ENCODE assay signal across 8 cellular contexts in the genomic region with DNA sequence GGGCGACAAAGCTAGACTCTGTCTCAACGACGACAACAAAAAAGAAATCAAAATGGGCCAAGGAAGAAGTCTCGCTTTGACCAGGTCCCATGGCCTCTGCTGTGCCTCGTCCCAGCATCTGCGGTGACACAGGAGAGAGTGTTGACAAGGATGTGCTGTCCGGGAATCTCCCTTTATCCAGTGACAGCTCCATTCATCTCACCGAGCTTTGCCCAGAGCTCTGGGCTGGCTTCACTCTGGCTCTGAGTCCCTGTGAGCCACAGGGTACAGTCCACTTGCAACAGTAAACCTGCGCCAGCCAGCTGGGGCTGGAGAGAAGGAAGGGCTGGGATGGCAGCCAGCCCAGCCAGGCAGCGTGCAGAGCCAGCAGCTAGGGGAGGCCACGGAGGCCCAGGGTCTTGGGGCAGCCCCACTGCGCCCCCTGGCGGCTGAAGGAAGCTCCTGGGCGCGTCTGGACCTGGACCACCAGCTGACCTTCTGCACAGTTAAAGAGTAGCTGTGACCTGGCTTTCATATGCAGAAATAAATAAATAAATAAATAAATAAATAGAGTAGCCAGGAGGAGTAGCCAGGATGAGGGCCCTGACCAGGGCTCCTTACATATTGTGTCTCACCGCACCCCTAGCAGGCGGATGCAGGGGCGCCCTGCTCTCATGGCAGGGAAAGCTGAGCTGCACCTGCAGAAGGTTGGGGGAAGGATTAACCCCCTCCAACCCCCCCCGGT. TPM values are rescaled to one million over a fixed set of nuclear protein-coding genes. Genes with fewer than 3 reads are reported as not detected.
DNase-seq lines count a peak whose midpoint lies in the region; ATAC-seq, FAIRE-seq and TF ChIP-seq lines count a peak whose summit lies in the region.

No MANE protein-coding gene starts in this region.

- H3K27ac Mint-ChIP-seq in CD4-positive, CD25-positive, alpha-beta regulatory T cell, result no peak overlapping the region
- H3K27ac Mint-ChIP-seq in activated B cell treated with CpG ODN at 0.5 μM for 24 hours, result no peak overlapping the region

- FAIRE-seq in bronchial epithelial cell (lab: Jason Lieb, UNC), result no peak

- H3K27me3 Mint-ChIP-seq in CD4-positive, CD25-positive, alpha-beta regulatory T cell, result peaks cover 6% of the 10 kb centered on the region
- peaks cover 4% of the 10 kb centered on the region for H3K27me3 Mint-ChIP-seq in activated B cell treated with CpG ODN at 0.5 μM for 24 hours

- H3K4me3 Mint-ChIP-seq in CD4-positive, CD25-positive, alpha-beta regulatory T cell, result no peak overlapping the region
- H3K4me3 Mint-ChIP-seq in activated B cell treated with CpG ODN at 0.5 μM for 24 hours, result no peak overlapping the region

- H3K4me1 ChIP-seq in CD4-positive, CD25-positive, alpha-beta regulatory T cell (ENCODE audit: control insufficient read depth, insufficient read depth, low read length, poor library complexity, severe bottlenecking), result peaks cover 3% of the 10 kb centered on the region

- no peaks in the 10 kb centered on the region for H3K27me3 ChIP-seq in CD4-positive, CD25-positive, alpha-beta regulatory T cell (ENCODE audit: control insufficient read depth, insufficient read depth, low read length)
- peaks cover 4% of the 10 kb centered on the region for H3K27me3 ChIP-seq in bronchial epithelial cell (ENCODE audit: control insufficient read depth, insufficient read depth, low read length)
- no peaks in the 10 kb centered on the region for H3K27me3 ChIP-seq in kidney epithelial cell (ENCODE audit: control insufficient read depth, insufficient read depth, low read length)

- no peaks in the 10 kb centered on the region for H3K36me3 ChIP-seq in CD4-positive, CD25-positive, alpha-beta regulatory T cell (ENCODE audit: control insufficient read depth, insufficient read depth, low read length)
- H3K36me3 ChIP-seq in bronchial epithelial cell (ENCODE audit: control insufficient read depth, insufficient read depth, low read length), result no peaks in the 10 kb centered on the region
- H3K36me3 ChIP-seq in kidney epithelial cell (ENCODE audit: control insufficient read depth, insufficient read depth, low read length), result no peaks in the 10 kb centered on the region

- H3K4me3 ChIP-seq in CD4-positive, CD25-positive, alpha-beta regulatory T cell (ENCODE audit: low read depth, low read length), result no peak overlapping the region
- no peak overlapping the region for H3K4me3 ChIP-seq in HFF-Myc (replicated peaks; ENCODE audit: low read depth, low read length)
- H3K4me3 ChIP-seq in bronchial epithelial cell (ENCODE audit: low read depth, low read length), result no peak overlapping the region
- H3K4me3 ChIP-seq in kidney epithelial cell (ENCODE audit: low read depth, low read length), result no peak overlapping the region

- H3K9me3 ChIP-seq in CD4-positive, CD25-positive, alpha-beta regulatory T cell (ENCODE audit: control insufficient read depth in 2 of 2, low read length in 2 of 2), result no peaks in the 10 kb centered on the region

- H3K4me1 Mint-ChIP-seq in CD4-positive, CD25-positive, alpha-beta regulatory T cell, result no peaks in the 10 kb centered on the region
- peaks cover 2% of the 10 kb centered on the region for H3K4me1 Mint-ChIP-seq in activated B cell treated with CpG ODN at 0.5 μM for 24 hours

- H3K9me3 Mint-ChIP-seq in CD4-positive, CD25-positive, alpha-beta regulatory T cell, result peaks cover 0 to 1% (median 0%) of the 10 kb centered on the region in 7 donors
- H3K9me3 Mint-ChIP-seq in activated B cell treated with CpG ODN at 0.5 μM for 24 hours, result no peaks in the 10 kb centered on the region

- POLR2A ChIA-PET in activated B cell treated with CpG ODN at 0.5 μM for 24 hours (lab: Charles Lee), result interaction anchor here (0.7 to 2.5 kb wide), 6 partner anchors 14 to 887 kb away, joined by 3 to 12 read pairs (median 6); partner anchors contain the start of genes ENO1 and RERE

- peaks cover 5% of the 10 kb centered on the region for H3K36me3 Mint-ChIP-seq in CD4-positive, CD25-positive, alpha-beta regulatory T cell
- no peaks in the 10 kb centered on the region for H3K36me3 Mint-ChIP-seq in activated B cell treated with CpG ODN at 0.5 μM for 24 hours (ENCODE audit: low read depth)

- intact Hi-C loops in activated B cell treated with CpG ODN at 0.5 μM for 24 hours (cut with micrococcal nuclease), result loop anchor here (1.0 to 10.0 kb wide), 6 partner anchors 32 to 867 kb away; partner anchors contain the start of gene RERE

- no peak overlapping the region for H3K27ac ChIP-seq in CD4-positive, CD25-positive, alpha-beta regulatory T cell (ENCODE audit: insufficient read depth, low read length, poor library complexity, severe bottlenecking)

- TF ChIP-seq CTCF in HFF-Myc (IDR thresholded peaks at IDR 0.05; ENCODE audit: low read depth, low read length, missing control alignments) (peak; percentile 95), activated B cell treated with CpG ODN at 0.5 μM for 24 hours (IDR thresholded peaks at IDR 0.05) (no peak), bronchial epithelial cell (IDR thresholded peaks at IDR 0.05; ENCODE audit: insufficient read depth, low read length, severe bottlenecking) (peak; percentile 95), kidney epithelial cell (IDR thresholded peaks at IDR 0.05; ENCODE audit: insufficient read depth, low read length, poor library complexity, severe bottlenecking) (peak; percentile 99)

- CTCF ChIA-PET in activated B cell treated with CpG ODN at 0.5 μM for 24 hours (lab: Charles Lee), result interaction anchor here (0.6 to 5.8 kb wide), 58 partner anchors 9 to 873 kb away, joined by 3 to 72 read pairs (median 4); no protein-coding TSS in a partner anchor

- peak; percentile 54 to 75 (median 62) for DNase-seq in CD4-positive, CD25-positive, alpha-beta regulatory T cell
- DNase-seq in HFF-Myc (ENCODE audit: extremely low read depth, low read depth) (peak; percentile 63), NCI-H2196 (lab: John Stamatoyannopoulos, UW; ENCODE audit: unreplicated experiment) (peak; percentile 96), activated B cell treated with CpG ODN at 0.5 μM for 24 hours (peak; percentile 76), bronchial epithelial cell (ENCODE audit: low read depth) (peak; percentile 63), kidney epithelial cell (ENCODE audit: low read depth) (peak; percentile 69)
- DNase-seq in stimulated activated CD4-positive, alpha-beta T cell treated with anti-CD3 and anti-CD28 coated beads, Interleukin-15, amount 100 ng/mL, for 1 hour (ENCODE audit: low read depth in 1 of 2, low spot score in 1 of 2), result peak; percentile 51 to 70

- peak; percentile 73 to 84 for ATAC-seq in CD4-positive, CD25-positive, alpha-beta regulatory T cell (ENCODE audit: low read depth in 2 of 2)
- ATAC-seq in activated B cell treated with CpG ODN at 0.5 μM for 24 hours (ENCODE audit: low read depth), result peak; percentile 92
- ATAC-seq in GM21528 (IDR thresholded peaks at IDR 0.05; ENCODE audit: low FRiP score, unreplicated experiment), result no peak

RNA-seq across cellular contexts. Expression of gene ENO1, which starts 29.7 kb away (rescaled TPM):
- total RNA-seq in CD4-positive, CD25-positive, alpha-beta regulatory T cell, result 353 TPM
- polyA plus RNA-seq in CD4-positive, CD25-positive, alpha-beta regulatory T cell, result 1,000 to 10,000 TPM in 3 of 4 donors, 100 to 1,000 TPM in 1; 913 to 1,094 (median 1,059) TPM
- 837 and 886 TPM in 2 replicates for total RNA-seq in activated B cell treated with CpG ODN at 0.5 μM for 24 hours
- 981 and 1,539 TPM in 2 replicates for total RNA-seq in bronchial epithelial cell
- 1,235 and 1,336 TPM in 2 replicates for total RNA-seq in kidney epithelial cell

RNA-seq across cellular contexts. Expression of gene RERE, which starts 31.4 kb away (rescaled TPM):
- total RNA-seq in CD4-positive, CD25-positive, alpha-beta regulatory T cell, result 127 TPM
- 1 to 10 TPM; 3.1 to 5.8 (median 4.9) TPM for polyA plus RNA-seq in CD4-positive, CD25-positive, alpha-beta regulatory T cell
- total RNA-seq in activated B cell treated with CpG ODN at 0.5 μM for 24 hours, result 90.5 and 98.8 TPM in 2 replicates
- 19.2 and 22.7 TPM in 2 replicates for total RNA-seq in bronchial epithelial cell
- total RNA-seq in kidney epithelial cell, result 33.3 and 47.5 TPM in 2 replicates
